18 cellular contexts compared by ENCODE assay signal in genomic region chr14:100824946-100825690, GRCh38. TPM values are rescaled to one million over a fixed set of nuclear protein-coding genes. Genes with fewer than 3 reads are reported as not detected.
DNase-seq lines count a peak whose midpoint lies in the region; ATAC-seq and TF ChIP-seq lines count a peak whose summit lies in the region.
"Had no signal": no experiment of that assay in that cellular context is flagged by ENCODE, and none has a peak within 500 bp of the region (broad histone marks: within the 10 kb centered on the region; RNA-seq: fewer than 3 reads in every experiment).

No MANE protein-coding gene starts in this region.

- H3K27ac ChIP-seq in lower lobe of right lung, result no peak overlapping the region
- H3K27ac ChIP-seq in stomach, result peak overlapping the region in 2 of 5 donors; percentile 3 to 79
- H3K27ac ChIP-seq: 22Rv1 had no signal

- H3K27ac Mint-ChIP-seq in brain, result peak overlapping the region in 3 of 5 experiments; percentile 49 to 84 (median 49)
- H3K27ac Mint-ChIP-seq: activated B cell treated with CpG ODN at 0.5 μM for 24 hours, immature natural killer cell had no signal

- TF ChIP-seq CTCF in brain (conservative IDR thresholded peaks at IDR 0.05) (no peak), lower lobe of right lung (IDR thresholded peaks at IDR 0.05) (no peak), stomach (IDR thresholded peaks at IDR 0.05) (no peak)

- no peak overlapping the region for H3K4me3 Mint-ChIP-seq in brain
- H3K4me3 Mint-ChIP-seq: activated B cell treated with CpG ODN at 0.5 μM for 24 hours had no signal

- no peak for TF ChIP-seq POLR2A in stomach (IDR thresholded peaks at IDR 0.05)

- peaks cover 16% of the 10 kb centered on the region for H3K27me3 Mint-ChIP-seq in brain

- no peaks in the 10 kb centered on the region for H3K9me3 ChIP-seq in lower lobe of right lung
- peaks cover 0 to 34% (median 8%) of the 10 kb centered on the region in 4 donors for H3K9me3 ChIP-seq in stomach

- no peak for ATAC-seq in lower lobe of right lung

- WGBS in stomach, 5 donors, result 57 to 74% (median 60%) methylated on average over 28 to 33 of the region's 33 CpGs

- no peaks in the 10 kb centered on the region for H3K36me3 ChIP-seq in lower lobe of right lung
- no peaks in the 10 kb centered on the region for H3K36me3 ChIP-seq in stomach

- no peak for TF ChIP-seq EP300 in stomach (IDR thresholded peaks at IDR 0.05)

- peak; percentile 15 to 18 for DNase-seq in SHP77 (lab: John Stamatoyannopoulos, UW)
- no peak for DNase-seq in SHP77 treated with DMSO at 0.1 percent for 48 hours (lab: John Stamatoyannopoulos, UW)
- DNase-seq in lower lobe of right lung, result no peak
- DNase-seq in stomach, result no peak
- DNase-seq in activated CD4-positive, CD25-positive, alpha-beta regulatory T cell treated with anti-CD3 and anti-CD28 coated beads, Interleukin-2, amount 50 U/mL, for 72 hours, result no peak
- DNase-seq in NCI-H510A treated with DMSO at 0.1 percent for 48 hours (lab: John Stamatoyannopoulos, UW), result no peak
- no peak for DNase-seq in stimulated activated CD4-positive, alpha-beta T cell treated with anti-CD3 and anti-CD28 coated beads, Interleukin-4, amount 100 ng/mL, for 4 hours
- DNase-seq: activated B cell treated with CpG ODN at 0.5 μM for 24 hours; activated T-cell treated with anti-CD3 and anti-CD28 coated beads, Interleukin-2, amount 50 U/mL, for 1 hour; Calu3; immature natural killer cell; KBM-7; NCI-H1105; NCI-H345; stimulated activated naive CD4-positive, alpha-beta T cell treated with Interleukin-2 at 50 U/mL for 16 hours had no signal

- H3K4me3 ChIP-seq in lower lobe of right lung (peak overlapping the region; percentile 11), stomach (peak overlapping the region; percentile 32 to 37 (median 34))

- H3K4me1 ChIP-seq in lower lobe of right lung (no peaks in the 10 kb centered on the region), stomach (peaks cover 0 to 7% (median 0%) of the 10 kb centered on the region in 4 donors)

- H3K4me1 Mint-ChIP-seq in brain, result peaks cover 53% of the 10 kb centered on the region
- H3K4me1 Mint-ChIP-seq: activated B cell treated with CpG ODN at 0.5 μM for 24 hours had no signal

- H3K27me3 ChIP-seq in lower lobe of right lung (ENCODE audit: low read depth) (peaks cover 55% of the 10 kb centered on the region), stomach (peaks cover 0 to 68% (median 33%) of the 10 kb centered on the region in 3 donors)

- intact Hi-C loops in lower lobe of right lung (cut with DNase I), result no loop called here
- intact Hi-C loops in stomach (cut with DNase I; ENCODE audit: low total_unique reads), result no loop called here

- H3K36me3 Mint-ChIP-seq in brain, result peaks cover 22% of the 10 kb centered on the region
- H3K36me3 Mint-ChIP-seq: immature natural killer cell had no signal

- H3K9me3 Mint-ChIP-seq in brain, result peaks cover 22 to 38% (median 30%) of the 10 kb centered on the region in 5 experiments
- H3K9me3 Mint-ChIP-seq: immature natural killer cell had no signal

RNA-seq across cellular contexts. Expression of gene MEG3, which starts 0.8 kb away (rescaled TPM):
- polyA plus RNA-seq in brain (ENCODE audit: insufficient read depth, low read depth, low replicate concordance) (33.5 TPM), stomach (100 to 1,000 TPM in 1 of 3 donors, 10 to 100 TPM in 2; 13.4 to 131 (median 30.6) TPM)
- total RNA-seq in lower lobe of right lung (16.6 TPM), stomach (100 to 1,000 TPM in 3 of 5 donors, 10 to 100 TPM in 2; 26.4 to 390 (median 124) TPM)
- total RNA-seq: activated B cell treated with CpG ODN at 0.5 μM for 24 hours, Calu3, OCI-LY7 had no signal
- polyA plus RNA-seq: immature natural killer cell had no signal

Comparison
In these comparisons a context has a peak if more than half of its experiments do, and no peak if none do; other contexts are left out.
1. DNase-seq: peak in SHP77 (2 of 2); none in SHP77 treated with DMSO at 0.1 percent for 48 hours (single experiment), lower lobe of right lung (single experiment), stomach (single experiment), activated CD4-positive, CD25-positive, alpha-beta regulatory T cell treated with anti-CD3 and anti-CD28 coated beads, Interleukin-2, amount 50 U/mL, for 72 hours (single experiment), NCI-H510A treated with DMSO at 0.1 percent for 48 hours (single experiment) and stimulated activated CD4-positive, alpha-beta T cell treated with anti-CD3 and anti-CD28 coated beads, Interleukin-4, amount 100 ng/mL, for 4 hours (0 of 2).